In genomic region chr16:12059216-12059769, GRCh38 we compare ENCODE assay signal across 17 cellular contexts.
DNase-seq lines count a peak whose midpoint lies in the region; ATAC-seq and TF ChIP-seq lines count a peak whose summit lies in the region.
"Had no signal": no experiment of that assay in that cellular context is flagged by ENCODE, and none has a peak within 500 bp of the region (broad histone marks: within the 10 kb centered on the region; RNA-seq: fewer than 3 reads in every experiment).

No MANE protein-coding gene starts in this region.

- no peak overlapping the region for H3K4me3 Mint-ChIP-seq in activated CD4-positive, alpha-beta T cell treated with anti-CD3 and anti-CD28 coated beads, Interleukin-2, amount 10 ng/mL, durations not matched to agents 7 days and 5 days
- H3K4me3 Mint-ChIP-seq in Calu3 (ENCODE audit: low read depth, unreplicated experiment) = no peak overlapping the region
- H3K4me3 Mint-ChIP-seq: central memory CD8-positive, alpha-beta T cell had no signal

- H3K36me3 ChIP-seq in thoracic aorta = no peaks in the 10 kb centered on the region

- no peak for DNase-seq in activated CD4-positive, alpha-beta T cell treated with anti-CD3 and anti-CD28 coated beads, Interleukin-2, amount 10 ng/mL, durations not matched to agents 7 days and 5 days
- no peak for DNase-seq in activated CD4-positive, alpha-beta T cell treated with anti-CD3 and anti-CD28 coated beads, Interleukin-2, amount 50 U/mL, for 48 hours
- peak; percentile 19 for DNase-seq in MV-4-11 (lab: John Stamatoyannopoulos, UW)
- DNase-seq in right cardiac atrium = peak; percentile 27 to 67 (median 64)
- DNase-seq in thoracic aorta (ENCODE audit: low spot score) = no peak
- DNase-seq in NCI-H1417 treated with DMSO at 0.1 percent for 48 hours (lab: John Stamatoyannopoulos, UW) = no peak
- DNase-seq in NCI-H1105 treated with DMSO at 0.1 percent for 48 hours (lab: John Stamatoyannopoulos, UW) = no peak
- DNase-seq in Calu3 = no peak
- DNase-seq: activated CD4-positive, alpha-beta T cell treated with anti-CD3 and anti-CD28 coated beads for 4 hours; activated naive CD4-positive, alpha-beta T cell treated with Interleukin-2 at 50 U/mL for 16 hours; NCI-H1694; tibial artery had no signal

- H3K27me3 Mint-ChIP-seq in activated CD4-positive, alpha-beta T cell treated with anti-CD3 and anti-CD28 coated beads, Interleukin-2, amount 10 ng/mL, durations not matched to agents 7 days and 5 days = no peaks in the 10 kb centered on the region
- H3K27me3 Mint-ChIP-seq in Calu3 (ENCODE audit: unreplicated experiment) = no peaks in the 10 kb centered on the region
- H3K27me3 Mint-ChIP-seq: central memory CD8-positive, alpha-beta T cell had no signal

- H3K27ac Mint-ChIP-seq in activated CD4-positive, alpha-beta T cell treated with anti-CD3 and anti-CD28 coated beads, Interleukin-2, amount 10 ng/mL, durations not matched to agents 7 days and 5 days = peak overlapping the region; percentile 76
- H3K27ac Mint-ChIP-seq in Calu3 (ENCODE audit: unreplicated experiment) = no peak overlapping the region

- no peak for ATAC-seq in right cardiac atrium
- no peak for ATAC-seq in thoracic aorta (ENCODE audit: insufficient number of reproducible peaks, low FRiP score, low read depth)
- ATAC-seq: A549, esophagus mucosa, HCT116 had no signal

- no peaks in the 10 kb centered on the region for H3K9me3 Mint-ChIP-seq in activated CD4-positive, alpha-beta T cell treated with anti-CD3 and anti-CD28 coated beads, Interleukin-2, amount 10 ng/mL, durations not matched to agents 7 days and 5 days
- no peaks in the 10 kb centered on the region for H3K9me3 Mint-ChIP-seq in Calu3 (ENCODE audit: low read depth, unreplicated experiment)
- H3K9me3 Mint-ChIP-seq: central memory CD8-positive, alpha-beta T cell had no signal

- TF ChIP-seq CTCF in thoracic aorta (IDR thresholded peaks at IDR 0.05) (no peak), Calu3 (IDR thresholded peaks at IDR 0.05; ENCODE audit: unreplicated experiment) (no peak)

- BruUV-seq in Calu3 (replicated peaks; lab: Mats Ljungman, UMichigan) = no TSS peak

- H3K4me1 Mint-ChIP-seq in activated CD4-positive, alpha-beta T cell treated with anti-CD3 and anti-CD28 coated beads, Interleukin-2, amount 10 ng/mL, durations not matched to agents 7 days and 5 days = peaks cover 21% of the 10 kb centered on the region
- H3K4me1 Mint-ChIP-seq in Calu3 (ENCODE audit: low read depth, unreplicated experiment) = peaks cover 19% of the 10 kb centered on the region

- H3K4me3 ChIP-seq in right cardiac atrium (ENCODE audit: low read length) (no peak overlapping the region), thoracic aorta (no peak overlapping the region)
- H3K4me3 ChIP-seq: A549, SK-N-MC, tibial artery had no signal

- POLR2A ChIA-PET in activated CD4-positive, alpha-beta T cell treated with anti-CD3 and anti-CD28 coated beads, Interleukin-2, amount 10 ng/mL, durations not matched to agents 7 days and 5 days (lab: Charles Lee) = no interaction called here

- no peaks in the 10 kb centered on the region for H3K9me3 ChIP-seq in right cardiac atrium (ENCODE audit: control insufficient read depth, low read length)
- no peaks in the 10 kb centered on the region for H3K9me3 ChIP-seq in thoracic aorta
- H3K9me3 ChIP-seq: A549, tibial artery had no signal

- CTCF ChIA-PET in activated CD4-positive, alpha-beta T cell treated with anti-CD3 and anti-CD28 coated beads, Interleukin-2, amount 10 ng/mL, durations not matched to agents 7 days and 5 days (lab: Charles Lee) = interaction anchor here (3.5 kb wide), 1 partner anchor 9 kb away, joined by 15 read pairs; no protein-coding TSS in a partner anchor
- CTCF ChIA-PET in Calu3 (lab: Charles Lee) = interaction anchor here (1.3 kb wide), 1 partner anchor 9 kb away, joined by 3 read pairs; no protein-coding TSS in a partner anchor

- H3K4me1 ChIP-seq in right cardiac atrium (ENCODE audit: control insufficient read depth, insufficient read depth, low read length) (no peaks in the 10 kb centered on the region), thoracic aorta (ENCODE audit: control insufficient read depth in 1 of 2, low read depth in 2 of 2) (peaks cover 21 to 69% of the 10 kb centered on the region in 2 donors)
- H3K4me1 ChIP-seq: A549 had no signal

- intact Hi-C loops in right cardiac atrium (cut with DNase I) (no loop called here), Calu3 (cut with micrococcal nuclease; ENCODE audit: unreplicated experiment) (no loop called here)

- WGBS in right cardiac atrium = 52% methylated on average over 10 of the region's 10 CpGs

- H3K27ac ChIP-seq in right cardiac atrium (ENCODE audit: low read length) (no peak overlapping the region), thoracic aorta (peak overlapping the region; percentile 27 to 46)
- H3K27ac ChIP-seq: A549, SK-N-MC, tibial artery had no signal

- no peaks in the 10 kb centered on the region for H3K36me3 Mint-ChIP-seq in activated CD4-positive, alpha-beta T cell treated with anti-CD3 and anti-CD28 coated beads, Interleukin-2, amount 10 ng/mL, durations not matched to agents 7 days and 5 days (ENCODE audit: low read depth)
- peaks cover 9% of the 10 kb centered on the region for H3K36me3 Mint-ChIP-seq in Calu3 (ENCODE audit: insufficient read depth, unreplicated experiment)

- H3K27me3 ChIP-seq in right cardiac atrium (ENCODE audit: control insufficient read depth, insufficient read depth) = no peaks in the 10 kb centered on the region
- no peaks in the 10 kb centered on the region for H3K27me3 ChIP-seq in thoracic aorta (replicated peaks; ENCODE audit: insufficient read depth)
- H3K27me3 ChIP-seq: tibial artery had no signal

Comparison
In these comparisons a context has a peak if more than half of its experiments do, and no peak if none do; other contexts are left out.
1. DNase-seq: peak in MV-4-11 (single experiment) and right cardiac atrium (3 of 3); none in activated CD4-positive, alpha-beta T cell treated with anti-CD3 and anti-CD28 coated beads, Interleukin-2, amount 10 ng/mL, durations not matched to agents 7 days and 5 days (single experiment), activated CD4-positive, alpha-beta T cell treated with anti-CD3 and anti-CD28 coated beads, Interleukin-2, amount 50 U/mL, for 48 hours (0 of 2), thoracic aorta (single experiment), NCI-H1417 treated with DMSO at 0.1 percent for 48 hours (single experiment), NCI-H1105 treated with DMSO at 0.1 percent for 48 hours (single experiment) and Calu3 (single experiment).